Comparison of ENCODE assay signal across 1 cellular context in the genomic region with DNA sequence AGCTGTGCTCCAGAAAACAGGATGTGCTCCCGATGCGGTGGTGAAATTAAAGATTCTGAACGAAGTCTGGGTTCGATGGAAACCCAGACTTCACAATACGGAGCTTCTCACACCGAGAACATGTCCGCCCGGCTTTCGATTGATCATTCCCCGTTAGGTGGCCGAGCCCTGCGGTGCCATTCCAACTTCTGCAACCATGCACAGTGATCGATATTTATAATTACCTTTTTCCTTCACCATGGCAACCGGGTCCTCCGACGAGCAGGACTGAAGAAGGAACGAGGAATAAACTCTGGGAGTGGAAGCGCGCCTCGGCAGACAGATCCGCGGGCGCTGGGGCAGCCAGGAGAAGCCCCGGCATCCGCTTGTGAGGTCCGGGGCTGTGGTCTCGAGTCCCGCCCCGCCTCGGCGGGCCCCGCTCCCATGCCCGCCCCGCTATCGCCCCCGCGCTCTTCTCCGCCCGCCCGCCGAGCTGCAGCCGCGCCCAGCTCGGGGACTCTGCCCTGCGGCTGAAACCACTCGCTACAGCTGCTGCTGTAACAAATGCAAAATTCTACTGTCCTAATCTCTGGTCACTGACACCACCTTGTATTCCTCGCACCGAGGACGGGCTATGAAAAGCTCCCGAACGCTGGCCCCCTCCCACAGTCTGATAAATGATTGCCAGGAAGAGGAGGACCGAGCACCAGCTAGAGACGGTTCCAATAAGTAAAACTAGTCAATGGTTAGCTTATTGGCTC.
TF ChIP-seq lines count a peak whose summit lies in the region.

No MANE protein-coding gene starts in this region.

TF ChIP-seq in HEK293, 187 proteins besides CTCF, POLR2A, EP300 and RAD21 (continued from another document and continues in another):
- TF ChIP-seq, protein P1, sequence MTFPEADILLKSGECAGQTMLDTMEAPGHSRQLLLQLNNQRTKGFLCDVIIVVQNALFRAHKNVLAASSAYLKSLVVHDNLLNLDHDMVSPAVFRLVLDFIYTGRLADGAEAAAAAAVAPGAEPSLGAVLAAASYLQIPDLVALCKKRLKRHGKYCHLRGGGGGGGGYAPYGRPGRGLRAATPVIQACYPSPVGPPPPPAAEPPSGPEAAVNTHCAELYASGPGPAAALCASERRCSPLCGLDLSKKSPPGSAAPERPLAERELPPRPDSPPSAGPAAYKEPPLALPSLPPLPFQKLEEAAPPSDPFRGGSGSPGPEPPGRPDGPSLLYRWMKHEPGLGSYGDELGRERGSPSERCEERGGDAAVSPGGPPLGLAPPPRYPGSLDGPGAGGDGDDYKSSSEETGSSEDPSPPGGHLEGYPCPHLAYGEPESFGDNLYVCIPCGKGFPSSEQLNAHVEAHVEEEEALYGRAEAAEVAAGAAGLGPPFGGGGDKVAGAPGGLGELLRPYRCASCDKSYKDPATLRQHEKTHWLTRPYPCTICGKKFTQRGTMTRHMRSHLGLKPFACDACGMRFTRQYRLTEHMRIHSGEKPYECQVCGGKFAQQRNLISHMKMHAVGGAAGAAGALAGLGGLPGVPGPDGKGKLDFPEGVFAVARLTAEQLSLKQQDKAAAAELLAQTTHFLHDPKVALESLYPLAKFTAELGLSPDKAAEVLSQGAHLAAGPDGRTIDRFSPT (tag by site-specific recombination; IDR thresholded peaks at IDR 0.05): peak; percentile 54; the same call in 1 of the 2 replicates
- TF ChIP-seq, protein P2, sequence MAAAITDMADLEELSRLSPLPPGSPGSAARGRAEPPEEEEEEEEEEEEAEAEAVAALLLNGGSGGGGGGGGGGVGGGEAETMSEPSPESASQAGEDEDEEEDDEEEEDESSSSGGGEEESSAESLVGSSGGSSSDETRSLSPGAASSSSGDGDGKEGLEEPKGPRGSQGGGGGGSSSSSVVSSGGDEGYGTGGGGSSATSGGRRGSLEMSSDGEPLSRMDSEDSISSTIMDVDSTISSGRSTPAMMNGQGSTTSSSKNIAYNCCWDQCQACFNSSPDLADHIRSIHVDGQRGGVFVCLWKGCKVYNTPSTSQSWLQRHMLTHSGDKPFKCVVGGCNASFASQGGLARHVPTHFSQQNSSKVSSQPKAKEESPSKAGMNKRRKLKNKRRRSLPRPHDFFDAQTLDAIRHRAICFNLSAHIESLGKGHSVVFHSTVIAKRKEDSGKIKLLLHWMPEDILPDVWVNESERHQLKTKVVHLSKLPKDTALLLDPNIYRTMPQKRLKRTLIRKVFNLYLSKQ (tag by site-specific recombination; IDR thresholded peaks at IDR 0.05; ENCODE audit: borderline replicate concordance): no peak
- TF ChIP-seq, protein P3, sequence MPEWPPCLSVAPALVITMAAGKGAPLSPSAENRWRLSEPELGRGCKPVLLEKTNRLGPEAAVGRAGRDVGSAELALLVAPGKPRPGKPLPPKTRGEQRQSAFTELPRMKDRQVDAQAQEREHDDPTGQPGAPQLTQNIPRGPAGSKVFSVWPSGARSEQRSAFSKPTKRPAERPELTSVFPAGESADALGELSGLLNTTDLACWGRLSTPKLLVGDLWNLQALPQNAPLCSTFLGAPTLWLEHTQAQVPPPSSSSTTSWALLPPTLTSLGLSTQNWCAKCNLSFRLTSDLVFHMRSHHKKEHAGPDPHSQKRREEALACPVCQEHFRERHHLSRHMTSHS (tag by site-specific recombination; IDR thresholded peaks at IDR 0.05): no peak
- TF ChIP-seq SP7 (tag by site-specific recombination; IDR thresholded peaks at IDR 0.05) (peak; percentile 49), ZFP41 (tag by site-specific recombination; IDR thresholded peaks at IDR 0.05; ENCODE audit: borderline replicate concordance) (no peak), ZSCAN23 (tag by site-specific recombination; IDR thresholded peaks at IDR 0.05) (no peak), ZBTB8A (tag by site-specific recombination; IDR thresholded peaks at IDR 0.05) (peak; percentile 49; the same call in 1 of the 2 replicates), ZNF174 (tag by site-specific recombination; IDR thresholded peaks at IDR 0.05) (no peak), ZNF426 (tag by site-specific recombination; IDR thresholded peaks at IDR 0.05) (no peak), ZNF138 (tag by site-specific recombination; IDR thresholded peaks at IDR 0.05; ENCODE audit: borderline replicate concordance) (no peak), ZNF747 (tag by site-specific recombination; IDR thresholded peaks at IDR 0.05) (no peak), ZNF19 (tag by site-specific recombination; IDR thresholded peaks at IDR 0.05; ENCODE audit: low read depth) (no peak), GLI4 (tag by site-specific recombination; IDR thresholded peaks at IDR 0.05) (no peak), KLF10 (tag by site-specific recombination; IDR thresholded peaks at IDR 0.05) (0 out of 2 replicates have a peak, but pooled peaks have one; percentile 31), ZNF302 (tag by site-specific recombination; IDR thresholded peaks at IDR 0.05; ENCODE audit: low read depth) (no peak), REPIN1 (tag by site-specific recombination; IDR thresholded peaks at IDR 0.05; ENCODE audit: low read depth) (no peak), RBAK (tag by site-specific recombination; IDR thresholded peaks at IDR 0.05) (no peak), ZBTB21 (tag by site-specific recombination; IDR thresholded peaks at IDR 0.05) (no peak), ZNF274 (IDR thresholded peaks at IDR 0.05; ENCODE audit: low read length) (no peak), ZNF274 (tag by site-specific recombination; IDR thresholded peaks at IDR 0.05; ENCODE audit: borderline replicate concordance) (no peak), OSR2 (tag by site-specific recombination; IDR thresholded peaks at IDR 0.05) (peak; percentile 7; the same call in 1 of the 2 replicates), SP3 (tag by site-specific recombination; IDR thresholded peaks at IDR 0.05) (peak; percentile 58), SP2 (tag by site-specific recombination; IDR thresholded peaks at IDR 0.05) (peak; percentile 62), YY1 (tag by site-specific recombination; IDR thresholded peaks at IDR 0.05) (0 out of 2 replicates have a peak, but pooled peaks have one; percentile 32), ZNF830 (tag by site-specific recombination; IDR thresholded peaks at IDR 0.05; ENCODE audit: low read depth) (no peak), GLIS1 (tag by site-specific recombination; IDR thresholded peaks at IDR 0.05) (0 out of 2 replicates have a peak, but pooled peaks have one; percentile 11), ZNF350 (tag by site-specific recombination; IDR thresholded peaks at IDR 0.05) (no peak)
- TF ChIP-seq, protein P4, sequence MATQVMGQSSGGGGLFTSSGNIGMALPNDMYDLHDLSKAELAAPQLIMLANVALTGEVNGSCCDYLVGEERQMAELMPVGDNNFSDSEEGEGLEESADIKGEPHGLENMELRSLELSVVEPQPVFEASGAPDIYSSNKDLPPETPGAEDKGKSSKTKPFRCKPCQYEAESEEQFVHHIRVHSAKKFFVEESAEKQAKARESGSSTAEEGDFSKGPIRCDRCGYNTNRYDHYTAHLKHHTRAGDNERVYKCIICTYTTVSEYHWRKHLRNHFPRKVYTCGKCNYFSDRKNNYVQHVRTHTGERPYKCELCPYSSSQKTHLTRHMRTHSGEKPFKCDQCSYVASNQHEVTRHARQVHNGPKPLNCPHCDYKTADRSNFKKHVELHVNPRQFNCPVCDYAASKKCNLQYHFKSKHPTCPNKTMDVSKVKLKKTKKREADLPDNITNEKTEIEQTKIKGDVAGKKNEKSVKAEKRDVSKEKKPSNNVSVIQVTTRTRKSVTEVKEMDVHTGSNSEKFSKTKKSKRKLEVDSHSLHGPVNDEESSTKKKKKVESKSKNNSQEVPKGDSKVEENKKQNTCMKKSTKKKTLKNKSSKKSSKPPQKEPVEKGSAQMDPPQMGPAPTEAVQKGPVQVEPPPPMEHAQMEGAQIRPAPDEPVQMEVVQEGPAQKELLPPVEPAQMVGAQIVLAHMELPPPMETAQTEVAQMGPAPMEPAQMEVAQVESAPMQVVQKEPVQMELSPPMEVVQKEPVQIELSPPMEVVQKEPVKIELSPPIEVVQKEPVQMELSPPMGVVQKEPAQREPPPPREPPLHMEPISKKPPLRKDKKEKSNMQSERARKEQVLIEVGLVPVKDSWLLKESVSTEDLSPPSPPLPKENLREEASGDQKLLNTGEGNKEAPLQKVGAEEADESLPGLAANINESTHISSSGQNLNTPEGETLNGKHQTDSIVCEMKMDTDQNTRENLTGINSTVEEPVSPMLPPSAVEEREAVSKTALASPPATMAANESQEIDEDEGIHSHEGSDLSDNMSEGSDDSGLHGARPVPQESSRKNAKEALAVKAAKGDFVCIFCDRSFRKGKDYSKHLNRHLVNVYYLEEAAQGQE (tag by site-specific recombination; IDR thresholded peaks at IDR 0.05): no peak
- TF ChIP-seq, protein P5, sequence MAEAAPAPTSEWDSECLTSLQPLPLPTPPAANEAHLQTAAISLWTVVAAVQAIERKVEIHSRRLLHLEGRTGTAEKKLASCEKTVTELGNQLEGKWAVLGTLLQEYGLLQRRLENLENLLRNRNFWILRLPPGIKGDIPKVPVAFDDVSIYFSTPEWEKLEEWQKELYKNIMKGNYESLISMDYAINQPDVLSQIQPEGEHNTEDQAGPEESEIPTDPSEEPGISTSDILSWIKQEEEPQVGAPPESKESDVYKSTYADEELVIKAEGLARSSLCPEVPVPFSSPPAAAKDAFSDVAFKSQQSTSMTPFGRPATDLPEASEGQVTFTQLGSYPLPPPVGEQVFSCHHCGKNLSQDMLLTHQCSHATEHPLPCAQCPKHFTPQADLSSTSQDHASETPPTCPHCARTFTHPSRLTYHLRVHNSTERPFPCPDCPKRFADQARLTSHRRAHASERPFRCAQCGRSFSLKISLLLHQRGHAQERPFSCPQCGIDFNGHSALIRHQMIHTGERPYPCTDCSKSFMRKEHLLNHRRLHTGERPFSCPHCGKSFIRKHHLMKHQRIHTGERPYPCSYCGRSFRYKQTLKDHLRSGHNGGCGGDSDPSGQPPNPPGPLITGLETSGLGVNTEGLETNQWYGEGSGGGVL (tag by site-specific recombination; IDR thresholded peaks at IDR 0.05): no peak
- TF ChIP-seq, protein P6, sequence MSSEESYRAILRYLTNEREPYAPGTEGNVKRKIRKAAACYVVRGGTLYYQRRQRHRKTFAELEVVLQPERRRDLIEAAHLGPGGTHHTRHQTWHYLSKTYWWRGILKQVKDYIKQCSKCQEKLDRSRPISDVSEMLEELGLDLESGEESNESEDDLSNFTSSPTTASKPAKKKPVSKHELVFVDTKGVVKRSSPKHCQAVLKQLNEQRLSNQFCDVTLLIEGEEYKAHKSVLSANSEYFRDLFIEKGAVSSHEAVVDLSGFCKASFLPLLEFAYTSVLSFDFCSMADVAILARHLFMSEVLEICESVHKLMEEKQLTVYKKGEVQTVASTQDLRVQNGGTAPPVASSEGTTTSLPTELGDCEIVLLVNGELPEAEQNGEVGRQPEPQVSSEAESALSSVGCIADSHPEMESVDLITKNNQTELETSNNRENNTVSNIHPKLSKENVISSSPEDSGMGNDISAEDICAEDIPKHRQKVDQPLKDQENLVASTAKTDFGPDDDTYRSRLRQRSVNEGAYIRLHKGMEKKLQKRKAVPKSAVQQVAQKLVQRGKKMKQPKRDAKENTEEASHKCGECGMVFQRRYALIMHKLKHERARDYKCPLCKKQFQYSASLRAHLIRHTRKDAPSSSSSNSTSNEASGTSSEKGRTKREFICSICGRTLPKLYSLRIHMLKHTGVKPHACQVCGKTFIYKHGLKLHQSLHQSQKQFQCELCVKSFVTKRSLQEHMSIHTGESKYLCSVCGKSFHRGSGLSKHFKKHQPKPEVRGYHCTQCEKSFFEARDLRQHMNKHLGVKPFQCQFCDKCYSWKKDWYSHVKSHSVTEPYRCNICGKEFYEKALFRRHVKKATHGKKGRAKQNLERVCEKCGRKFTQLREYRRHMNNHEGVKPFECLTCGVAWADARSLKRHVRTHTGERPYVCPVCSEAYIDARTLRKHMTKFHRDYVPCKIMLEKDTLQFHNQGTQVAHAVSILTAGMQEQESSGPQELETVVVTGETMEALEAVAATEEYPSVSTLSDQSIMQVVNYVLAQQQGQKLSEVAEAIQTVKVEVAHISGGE (tag by site-specific recombination; conservative IDR thresholded peaks at IDR 0.05; ENCODE audit: low read depth): no peak
- TF ChIP-seq, protein P7, sequence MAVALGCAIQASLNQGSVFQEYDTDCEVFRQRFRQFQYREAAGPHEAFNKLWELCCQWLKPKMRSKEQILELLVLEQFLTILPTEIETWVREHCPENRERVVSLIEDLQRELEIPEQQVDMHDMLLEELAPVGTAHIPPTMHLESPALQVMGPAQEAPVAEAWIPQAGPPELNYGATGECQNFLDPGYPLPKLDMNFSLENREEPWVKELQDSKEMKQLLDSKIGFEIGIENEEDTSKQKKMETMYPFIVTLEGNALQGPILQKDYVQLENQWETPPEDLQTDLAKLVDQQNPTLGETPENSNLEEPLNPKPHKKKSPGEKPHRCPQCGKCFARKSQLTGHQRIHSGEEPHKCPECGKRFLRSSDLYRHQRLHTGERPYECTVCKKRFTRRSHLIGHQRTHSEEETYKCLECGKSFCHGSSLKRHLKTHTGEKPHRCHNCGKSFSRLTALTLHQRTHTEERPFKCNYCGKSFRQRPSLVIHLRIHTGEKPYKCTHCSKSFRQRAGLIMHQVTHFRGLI (tag by site-specific recombination; IDR thresholded peaks at IDR 0.05): peak; percentile 60; the same call in 1 of the 2 replicates
- TF ChIP-seq, protein P8, sequence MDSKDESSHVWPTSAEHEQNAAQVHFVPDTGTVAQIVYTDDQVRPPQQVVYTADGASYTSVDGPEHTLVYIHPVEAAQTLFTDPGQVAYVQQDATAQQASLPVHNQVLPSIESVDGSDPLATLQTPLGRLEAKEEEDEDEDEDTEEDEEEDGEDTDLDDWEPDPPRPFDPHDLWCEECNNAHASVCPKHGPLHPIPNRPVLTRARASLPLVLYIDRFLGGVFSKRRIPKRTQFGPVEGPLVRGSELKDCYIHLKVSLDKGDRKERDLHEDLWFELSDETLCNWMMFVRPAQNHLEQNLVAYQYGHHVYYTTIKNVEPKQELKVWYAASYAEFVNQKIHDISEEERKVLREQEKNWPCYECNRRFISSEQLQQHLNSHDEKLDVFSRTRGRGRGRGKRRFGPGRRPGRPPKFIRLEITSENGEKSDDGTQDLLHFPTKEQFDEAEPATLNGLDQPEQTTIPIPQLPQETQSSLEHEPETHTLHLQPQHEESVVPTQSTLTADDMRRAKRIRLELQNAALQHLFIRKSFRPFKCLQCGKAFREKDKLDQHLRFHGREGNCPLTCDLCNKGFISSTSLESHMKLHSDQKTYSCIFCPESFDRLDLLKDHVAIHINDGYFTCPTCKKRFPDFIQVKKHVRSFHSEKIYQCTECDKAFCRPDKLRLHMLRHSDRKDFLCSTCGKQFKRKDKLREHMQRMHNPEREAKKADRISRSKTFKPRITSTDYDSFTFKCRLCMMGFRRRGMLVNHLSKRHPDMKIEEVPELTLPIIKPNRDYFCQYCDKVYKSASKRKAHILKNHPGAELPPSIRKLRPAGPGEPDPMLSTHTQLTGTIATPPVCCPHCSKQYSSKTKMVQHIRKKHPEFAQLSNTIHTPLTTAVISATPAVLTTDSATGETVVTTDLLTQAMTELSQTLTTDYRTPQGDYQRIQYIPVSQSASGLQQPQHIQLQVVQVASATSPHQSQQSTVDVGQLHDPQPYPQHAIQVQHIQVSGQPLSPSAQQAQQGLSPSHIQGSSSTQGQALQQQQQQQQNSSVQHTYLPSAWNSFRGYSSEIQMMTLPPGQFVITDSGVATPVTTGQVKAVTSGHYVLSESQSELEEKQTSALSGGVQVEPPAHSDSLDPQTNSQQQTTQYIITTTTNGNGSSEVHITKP (tag by site-specific recombination; IDR thresholded peaks at IDR 0.05): peak; percentile 65
